In genomic region chr10:62608189-62608949, GRCh38 we compare ENCODE assay signal across 1 cellular context.
TF ChIP-seq lines count a peak whose summit lies in the region.

No MANE protein-coding gene starts in this region.

TF ChIP-seq in SK-N-SH, 30 proteins besides CTCF, POLR2A, EP300 and RAD21:
- TF ChIP-seq YY1 (IDR thresholded peaks at IDR 0.05; ENCODE audit: low read depth): 0 out of 2 replicates have a peak, but pooled peaks have one; percentile 48
TF ChIP-seq in SK-N-SH: peak in this region for 1; not testable (repeated sequence) for 29.
